In the genomic region with DNA sequence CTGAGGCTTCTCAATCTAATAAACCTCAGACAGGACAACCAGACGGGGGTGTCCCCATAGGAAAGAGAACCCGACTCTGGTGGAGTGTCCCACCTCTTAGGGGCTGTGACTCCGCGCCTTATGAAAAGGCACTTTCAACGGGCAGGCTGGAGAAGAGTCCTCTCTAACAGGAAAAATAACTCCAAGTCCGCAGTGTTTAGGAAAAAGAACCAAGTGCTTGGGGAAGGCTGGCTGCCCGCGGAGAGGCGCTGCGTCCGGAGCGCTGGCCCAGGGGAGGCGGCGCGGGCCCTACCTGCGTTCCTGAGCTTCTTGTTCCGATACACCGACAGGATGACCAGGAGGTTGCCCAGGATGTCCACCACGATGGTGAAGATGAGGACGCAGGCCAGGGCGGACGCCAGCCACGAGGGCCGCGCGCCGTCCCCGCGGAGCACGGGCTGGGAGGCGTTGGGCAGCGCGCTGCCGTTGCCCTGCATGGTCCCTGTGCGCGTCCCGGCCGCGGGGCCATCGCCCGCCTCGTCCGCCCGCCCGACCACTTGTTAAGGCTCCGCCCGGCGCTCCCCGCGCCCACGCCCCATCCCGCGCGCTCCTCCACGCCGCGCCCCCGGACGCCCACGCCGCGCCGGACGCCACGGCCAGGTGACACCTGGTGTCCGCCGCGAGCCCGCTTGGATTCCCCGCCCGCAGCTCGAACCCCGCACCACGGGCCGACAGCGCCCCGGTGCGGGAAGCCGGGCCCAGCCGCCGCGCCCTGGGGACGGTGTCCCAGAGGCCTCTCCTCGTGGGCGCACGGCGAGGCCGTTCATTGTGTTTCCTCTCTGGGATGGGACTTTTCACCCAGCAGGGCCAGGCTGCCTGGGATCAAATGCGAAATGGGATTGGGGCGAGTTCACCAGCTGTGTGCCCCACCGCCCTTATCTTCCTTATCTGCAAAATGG, we compare ENCODE assay signal across 11 cellular contexts. TPM values are rescaled to one million over a fixed set of nuclear protein-coding genes. Genes with fewer than 3 reads are reported as not detected.
A peak's percentile ranks its signal among the peaks of the same experiment; 100 is the strongest.
DNase-seq lines count a peak whose midpoint lies in the region; ATAC-seq and TF ChIP-seq lines count a peak whose summit lies in the region.
"Had no signal": no experiment of that assay in that cellular context is flagged by ENCODE, and none has a peak within 500 bp of the region (broad histone marks: within the 10 kb centered on the region; RNA-seq: fewer than 3 reads in every experiment).

A gene (minus strand): TSS at position 678 of the 938 bp plus-strand sequence. CDS start 202 bp downstream, at position 476.

- H3K23ac ChIP-seq in mesenchymal stem cell (ENCODE audit: low read length in 2 of 2): no peak within 1 kb of the TSS

- in situ Hi-C loops in HAP-1 (cut with MboI; ENCODE audit: low sequenced_read_pairs): no loop called here

- H2AK5ac ChIP-seq in mesenchymal stem cell (ENCODE audit: low read length, severe bottlenecking): no peak within 1 kb of the TSS

- H2BK15ac ChIP-seq in mesenchymal stem cell (ENCODE audit: low read depth, poor library complexity, severe bottlenecking): no peak within 1 kb of the TSS

- H3K27me3 ChIP-seq in mesenchymal stem cell (ENCODE audit: control insufficient read depth in 1 of 2, insufficient read depth in 1 of 2, low read length in 2 of 2) (peaks cover 17 to 63% of the 10 kb centered on the region in 2 experiments), HAP-1 (ENCODE audit: low read depth) (peaks cover 7% of the 10 kb centered on the region)

- peak; percentile 61 for TF ChIP-seq CTCF in 22Rv1 (IDR thresholded peaks at IDR 0.05)

- H3K4me2 ChIP-seq in mesenchymal stem cell (ENCODE audit: low read length, poor library complexity, severe bottlenecking): peak within 1 kb of the TSS; percentile 80

- H3K4me1 ChIP-seq in mesenchymal stem cell (ENCODE audit: control insufficient read depth, insufficient read depth, low read depth, low read length) (peaks cover 10% of the 10 kb centered on the region), HAP-1 (no peaks in the 10 kb centered on the region)

- H3K18ac ChIP-seq in mesenchymal stem cell (ENCODE audit: low read depth in 1 of 2, low read length in 2 of 2): no peak within 1 kb of the TSS

- H2BK12ac ChIP-seq in mesenchymal stem cell (ENCODE audit: low read length in 2 of 2): no peak within 1 kb of the TSS

- H3K4me3 ChIP-seq in mesenchymal stem cell (ENCODE audit: insufficient read depth in 1 of 2, low read depth in 1 of 2, low read length in 2 of 2): peak within 1 kb of the TSS; percentile 57 to 69
- H3K4me3 ChIP-seq in HAP-1: no peak within 1 kb of the TSS

- H2AFZ ChIP-seq in mesenchymal stem cell (ENCODE audit: low read depth, low read length): peak within 1 kb of the TSS; percentile 6

- H3K36me3 ChIP-seq in mesenchymal stem cell (ENCODE audit: control insufficient read depth in 1 of 2, insufficient read depth in 2 of 2, low read depth in 1 of 2, low read length in 2 of 2) (no peaks in the 10 kb centered on the region), HAP-1 (replicated peaks) (no peaks in the 10 kb centered on the region)

- no peak within 1 kb of the TSS for H3K4ac ChIP-seq in mesenchymal stem cell (ENCODE audit: low read depth in 1 of 2, low read length in 2 of 2)

- H2BK5ac ChIP-seq in mesenchymal stem cell (ENCODE audit: low read depth, low read length, poor library complexity, severe bottlenecking): no peak within 1 kb of the TSS

- H3K9ac ChIP-seq in mesenchymal stem cell (ENCODE audit: low read length): no peak within 1 kb of the TSS

- no peak within 1 kb of the TSS for H4K8ac ChIP-seq in mesenchymal stem cell (ENCODE audit: low read length)

- WGBS in mesenchymal stem cell: 2% methylated on average over 77 of the region's 91 CpGs

- H3K14ac ChIP-seq in mesenchymal stem cell (ENCODE audit: low read length in 2 of 2): peak within 1 kb of the TSS in 1 of 2 experiments; percentile 2

- no peaks in the 10 kb centered on the region for H3K79me1 ChIP-seq in mesenchymal stem cell (replicated peaks; ENCODE audit: low read length, poor library complexity, severe bottlenecking)

- no peak within 1 kb of the TSS for H3K27ac ChIP-seq in 22Rv1
- H3K27ac ChIP-seq in mesenchymal stem cell (ENCODE audit: low read length, poor library complexity, severe bottlenecking): no peak within 1 kb of the TSS

- DNase-seq in HK-2 (ENCODE audit: unreplicated experiment): peak; percentile 20
- DNase-seq in cerebellum (ENCODE audit: low spot score): peak; percentile 66
- peak; percentile 33 for DNase-seq in mesenchymal stem cell
- DNase-seq in putamen (ENCODE audit: low spot score): no peak
- DNase-seq in inferior parietal cortex (ENCODE audit: extremely low spot score): no peak
- no peak for DNase-seq in HAP-1 (ENCODE audit: low spot score in 2 of 2)
- DNase-seq: CD8-positive, alpha-beta T cell; cortex of kidney had no signal

- no peaks in the 10 kb centered on the region for H3K9me3 ChIP-seq in mesenchymal stem cell (ENCODE audit: control insufficient read depth, low read length)
- H3K9me3 ChIP-seq in HAP-1: no peaks in the 10 kb centered on the region; the same call in 1 of the 2 replicates

- H2BK120ac ChIP-seq in mesenchymal stem cell (ENCODE audit: low read depth, low read length): no peak within 1 kb of the TSS

- H4K91ac ChIP-seq in mesenchymal stem cell (ENCODE audit: low read length): no peak within 1 kb of the TSS

- ATAC-seq in HG02938 (IDR thresholded peaks at IDR 0.05; ENCODE audit: unreplicated experiment): no peak
- ATAC-seq: CD8-positive, alpha-beta T cell had no signal

RNA-seq across cellular contexts. Expression of the gene that starts here (rescaled TPM):
- 1.8 TPM for total RNA-seq in cerebellum
- 0.06 TPM for polyA plus RNA-seq in mesenchymal stem cell (2013, experiment 1 of 2)
- 0.04 TPM for polyA plus RNA-seq in mesenchymal stem cell (2013, experiment 2 of 2)
- total RNA-seq: CD8-positive, alpha-beta T cell; skeletal muscle tissue had no signal

Comparison
In these comparisons a context has a peak if more than half of its experiments do, and no peak if none do; other contexts are left out.
1. DNase-seq: peak in HK-2 (single experiment), cerebellum (single experiment) and mesenchymal stem cell (single experiment); none in putamen (single experiment), inferior parietal cortex (single experiment) and HAP-1 (0 of 2).